ENCODE assay signal across 23 cellular contexts in the genomic region with DNA sequence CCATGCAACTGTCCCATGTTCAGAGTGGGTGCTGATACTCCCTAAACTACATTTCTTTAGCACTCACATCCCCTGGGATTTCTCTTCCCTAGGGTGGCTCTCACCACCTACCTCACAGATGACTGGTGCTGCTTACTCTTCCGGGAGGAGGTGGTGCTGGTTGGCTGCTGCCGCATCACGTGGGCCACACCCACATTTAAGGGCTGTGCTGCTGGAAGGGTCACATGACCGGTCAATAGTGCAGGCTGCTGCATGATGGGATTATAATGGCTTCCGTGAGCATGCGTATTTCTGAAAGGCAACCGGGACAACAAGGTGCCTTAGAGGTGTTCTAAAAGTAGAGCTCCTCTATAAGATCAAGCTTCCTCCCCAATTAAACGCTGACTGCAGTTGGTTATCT.
"Had no signal": no experiment of that assay in that cellular context is flagged by ENCODE, and none has a peak within 500 bp of the region (broad histone marks: within the 10 kb centered on the region; RNA-seq: fewer than 3 reads in every experiment).

No MANE protein-coding gene starts in this region.

- ATAC-seq: foreskin keratinocyte, heart right ventricle, pancreas, right cardiac atrium had no signal

- H3K27me3 ChIP-seq: esophagus muscularis mucosa, foreskin keratinocyte, heart right ventricle, pancreas, suprapubic skin, tibial nerve had no signal

- H3K4me3 ChIP-seq: esophagus muscularis mucosa, heart right ventricle, left ventricle myocardium inferior, lung, pancreas, suprapubic skin, tibial nerve had no signal

- H3K4me1 ChIP-seq: foreskin keratinocyte, suprapubic skin, tibial nerve had no signal

- H3K27ac ChIP-seq: esophagus muscularis mucosa, foreskin keratinocyte, heart right ventricle, left ventricle myocardium inferior, pancreas, suprapubic skin, tibial nerve, WERI-Rb-1 had no signal

- H3K9me3 ChIP-seq: esophagus muscularis mucosa, heart right ventricle, left ventricle myocardium inferior, pancreas, suprapubic skin, tibial nerve had no signal

- DNase-seq: activated CD4-positive, alpha-beta memory T cell treated with anti-CD3 and anti-CD28 coated beads, Interleukin-2, amount 10 ng/mL, durations not matched to agents 7 days and 5 days; activated CD4-positive, alpha-beta T cell treated with anti-CD3 and anti-CD28 coated beads, Interleukin-2, amount 10 ng/mL, durations not matched to agents 7 days and 5 days; activated CD4-positive, CD25-positive, alpha-beta regulatory T cell treated with anti-CD3 and anti-CD28 coated beads, Interleukin-2, amount 50 U/mL, for 72 hours; activated naive CD8-positive, alpha-beta T cell treated with anti-CD3 and anti-CD28 coated beads, Interleukin-2, amount 50 U/mL, for 24 hours; activated T-cell treated with anti-CD3 and anti-CD28 coated beads, Interleukin-2, amount 50 U/mL, for 48 hours; amygdala; central memory CD4-positive, alpha-beta T cell; endodermal cell; foreskin keratinocyte; heart right ventricle; kidney glomerular epithelial cell; left ventricle myocardium inferior; pancreas; right cardiac atrium; stimulated activated CD4-positive, alpha-beta T cell treated with anti-CD3 and anti-CD28 coated beads, Interleukin-15, amount 100 ng/mL, for 24 hours; stimulated activated CD4-positive, alpha-beta T cell treated with anti-CD3 and anti-CD28 coated beads, Interleukin-2, amount 100 ng/mL, for 24 hours; stimulated activated naive CD4-positive, alpha-beta T cell; T-helper 1 cell; WERI-Rb-1 had no signal
